22 cellular contexts compared by ENCODE assay signal in genomic region chr2:2265747-2266259, GRCh38.
"Had no signal": no experiment of that assay in that cellular context is flagged by ENCODE, and none has a peak within 500 bp of the region (broad histone marks: within the 10 kb centered on the region; RNA-seq: fewer than 3 reads in every experiment).

No MANE protein-coding gene starts in this region.

- H3K79me2 ChIP-seq: hepatocyte had no signal

- DNase-seq: dermis blood vessel endothelial cell; dorsolateral prefrontal cortex; effector CD4-positive, alpha-beta T cell; effector memory CD4-positive, alpha-beta T cell; foreskin keratinocyte; heart left ventricle; hypothalamus; immature natural killer cell; islet precursor cell; left cardiac atrium; left lung; left ventricle myocardium superior; lower lobe of right lung; mammary epithelial cell; mucosa of descending colon; naive B cell had no signal

- H3K27ac Mint-ChIP-seq: immature natural killer cell, memory B cell, mesothelial cell of epicardium, naive B cell had no signal

- H3K27ac ChIP-seq: coronary artery, dorsolateral prefrontal cortex, esophagus muscularis mucosa, foreskin keratinocyte, gastroesophageal sphincter, heart left ventricle, hepatocyte, left lung, lower lobe of right lung had no signal

- H3K9me3 ChIP-seq: esophagus muscularis mucosa, gastroesophageal sphincter, heart left ventricle, left lung, lower lobe of right lung had no signal

- H3K4me3 ChIP-seq: coronary artery, dorsolateral prefrontal cortex, esophagus muscularis mucosa, gastroesophageal sphincter, heart left ventricle, hepatocyte, left lung, lower lobe of right lung, mucosa of descending colon had no signal

- H3K27me3 ChIP-seq: dorsolateral prefrontal cortex, esophagus muscularis mucosa, foreskin keratinocyte, gastroesophageal sphincter, heart left ventricle, hepatocyte, left lung had no signal

- ATAC-seq: foreskin keratinocyte, gastroesophageal sphincter, heart left ventricle, left cardiac atrium, left lung, left ventricle myocardium superior, lower lobe of right lung, mucosa of descending colon had no signal

- H3K36me3 ChIP-seq: esophagus muscularis mucosa, gastroesophageal sphincter, heart left ventricle, left lung, lower lobe of right lung had no signal

- H3K4me2 ChIP-seq: hepatocyte had no signal

- H3K36me3 Mint-ChIP-seq: immature natural killer cell, memory B cell, mesothelial cell of epicardium, naive B cell had no signal

- H3K4me1 ChIP-seq: foreskin keratinocyte, gastroesophageal sphincter, left lung, lower lobe of right lung had no signal

- H3K4me3 Mint-ChIP-seq: immature natural killer cell, memory B cell, mesothelial cell of epicardium, naive B cell had no signal

- H3K27me3 Mint-ChIP-seq: memory B cell, naive B cell had no signal

- H3K9me3 Mint-ChIP-seq: immature natural killer cell, mesothelial cell of epicardium had no signal

- H3K4me1 Mint-ChIP-seq: immature natural killer cell, memory B cell, mesothelial cell of epicardium, naive B cell had no signal
